22 cellular contexts compared by ENCODE assay signal in the genomic region with DNA sequence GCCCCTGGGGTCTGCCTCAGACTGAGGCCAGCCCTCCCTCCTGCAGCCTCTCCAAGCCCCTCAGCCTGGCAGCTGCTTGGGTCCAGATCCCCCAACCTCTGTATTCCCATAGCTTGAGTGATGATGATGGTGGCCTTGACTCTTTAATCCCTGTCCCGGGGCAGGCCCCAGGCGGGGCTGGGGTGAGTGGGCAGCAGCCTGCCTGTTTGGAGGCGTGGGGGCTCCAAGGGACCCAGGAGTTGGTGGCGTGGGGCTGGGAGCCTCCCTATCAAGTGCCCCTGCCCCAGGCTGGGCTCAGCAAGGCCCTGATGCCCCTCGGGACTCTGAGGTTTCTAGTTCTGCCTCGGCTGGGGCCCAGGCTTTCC. TPM values are rescaled to one million over a fixed set of nuclear protein-coding genes. Genes with fewer than 3 reads are reported as not detected.
"Had no signal": no experiment of that assay in that cellular context is flagged by ENCODE, and none has a peak within 500 bp of the region (broad histone marks: within the 10 kb centered on the region; RNA-seq: fewer than 3 reads in every experiment).

No MANE protein-coding gene starts in this region.

- H3K27ac Mint-ChIP-seq: activated CD8-positive, alpha-beta T cell treated with anti-CD3 and anti-CD28 coated beads, Interleukin-2, amount 10 ng/mL, durations not matched to agents 7 days and 5 days; activated T-helper 1 cell treated with anti-CD3 and anti-CD28 coated beads, Interleukin-12 subunit alpha, Interleukin-12 subunit beta, Interleukin-2, Interleukin-4 antibody, amounts not matched to agents 30 ng/mL and 10 ng/mL and 1 ng/mL, durations not matched to agents 14 hours and 24 hours and 36 hours; mesothelial cell of epicardium; nephron had no signal

- H3K4me1 Mint-ChIP-seq: mesothelial cell of epicardium had no signal

- H3K4me3 Mint-ChIP-seq: activated CD8-positive, alpha-beta T cell treated with anti-CD3 and anti-CD28 coated beads, Interleukin-2, amount 10 ng/mL, durations not matched to agents 7 days and 5 days; activated naive CD4-positive, alpha-beta T cell treated with anti-CD3 and anti-CD28 coated beads, Interleukin-2, amount 50 U/mL, for 24 hours; activated T-helper 1 cell treated with anti-CD3 and anti-CD28 coated beads, Interleukin-12 subunit alpha, Interleukin-12 subunit beta, Interleukin-2, Interleukin-4 antibody, amounts not matched to agents 30 ng/mL and 10 ng/mL and 1 ng/mL, durations not matched to agents 14 hours and 24 hours and 36 hours; brain; mesothelial cell of epicardium; nephron; stimulated activated naive CD8-positive, alpha-beta T cell treated with anti-CD3 and anti-CD28 coated beads, Interleukin-15, amount 100 ng/mL, for 72 hours had no signal

- H3K27ac ChIP-seq: esophagus muscularis mucosa, gastrocnemius medialis, left ventricle myocardium inferior, parathyroid adenoma, tibial artery, WERI-Rb-1 had no signal

- ATAC-seq: activated CD8-positive, alpha-beta T cell treated with anti-CD3 and anti-CD28 coated beads, Interleukin-2, amount 10 ng/mL, durations not matched to agents 7 days and 5 days; gastrocnemius medialis; stimulated activated naive CD8-positive, alpha-beta T cell treated with anti-CD3 and anti-CD28 coated beads, Interleukin-15, amount 100 ng/mL, for 72 hours had no signal

- H3K27me3 Mint-ChIP-seq: activated naive CD4-positive, alpha-beta T cell treated with anti-CD3 and anti-CD28 coated beads, Interleukin-2, amount 50 U/mL, for 24 hours; stimulated activated naive CD8-positive, alpha-beta T cell treated with anti-CD3 and anti-CD28 coated beads, Interleukin-15, amount 100 ng/mL, for 72 hours had no signal

- H3K9me3 Mint-ChIP-seq: activated naive CD4-positive, alpha-beta T cell treated with anti-CD3 and anti-CD28 coated beads, Interleukin-2, amount 50 U/mL, for 24 hours; activated T-helper 1 cell treated with anti-CD3 and anti-CD28 coated beads, Interleukin-12 subunit alpha, Interleukin-12 subunit beta, Interleukin-2, Interleukin-4 antibody, amounts not matched to agents 30 ng/mL and 10 ng/mL and 1 ng/mL, durations not matched to agents 14 hours and 24 hours and 36 hours; brain; mesothelial cell of epicardium; nephron; stimulated activated naive CD8-positive, alpha-beta T cell treated with anti-CD3 and anti-CD28 coated beads, Interleukin-15, amount 100 ng/mL, for 72 hours had no signal

- H3K4me1 ChIP-seq: gastrocnemius medialis, left ventricle myocardium inferior, tibial artery had no signal

- DNase-seq: activated CD4-positive, alpha-beta T cell treated with anti-CD3 and anti-CD28 coated beads for 1 hour; activated CD4-positive, alpha-beta T cell treated with anti-CD3 and anti-CD28 coated beads, Interleukin-2, amount 50 U/mL, for 1 hour; activated CD8-positive, alpha-beta T cell treated with anti-CD3 and anti-CD28 coated beads, Interleukin-2, amount 10 ng/mL, durations not matched to agents 7 days and 5 days; activated gamma-delta T cell; central memory CD4-positive, alpha-beta T cell; dermis blood vessel endothelial cell; effector CD8-positive, alpha-beta T cell; gastrocnemius medialis; hippocampal formation; left ventricle myocardium inferior; stimulated activated CD4-positive, alpha-beta T cell treated with anti-CD3 and anti-CD28 coated beads, Interleukin-4, amount 100 ng/mL, for 24 hours; stimulated activated naive CD8-positive, alpha-beta T cell treated with anti-CD3 and anti-CD28 coated beads, Interleukin-15, amount 100 ng/mL, for 72 hours; WERI-Rb-1 had no signal

- H3K27me3 ChIP-seq: esophagus muscularis mucosa, gastrocnemius medialis, tibial artery had no signal

- H3K4me3 ChIP-seq: esophagus muscularis mucosa, gastrocnemius medialis, left ventricle myocardium inferior, tibial artery had no signal

- H3K9me3 ChIP-seq: esophagus muscularis mucosa, gastrocnemius medialis, left ventricle myocardium inferior, tibial artery had no signal

RNA-seq across cellular contexts. Expression of gene CCDC116, which starts 55.8 kb away (rescaled TPM):
- total RNA-seq: lung microvascular endothelial cell had no signal
